ENCODE assay signal across 8 cellular contexts in the genomic region with DNA sequence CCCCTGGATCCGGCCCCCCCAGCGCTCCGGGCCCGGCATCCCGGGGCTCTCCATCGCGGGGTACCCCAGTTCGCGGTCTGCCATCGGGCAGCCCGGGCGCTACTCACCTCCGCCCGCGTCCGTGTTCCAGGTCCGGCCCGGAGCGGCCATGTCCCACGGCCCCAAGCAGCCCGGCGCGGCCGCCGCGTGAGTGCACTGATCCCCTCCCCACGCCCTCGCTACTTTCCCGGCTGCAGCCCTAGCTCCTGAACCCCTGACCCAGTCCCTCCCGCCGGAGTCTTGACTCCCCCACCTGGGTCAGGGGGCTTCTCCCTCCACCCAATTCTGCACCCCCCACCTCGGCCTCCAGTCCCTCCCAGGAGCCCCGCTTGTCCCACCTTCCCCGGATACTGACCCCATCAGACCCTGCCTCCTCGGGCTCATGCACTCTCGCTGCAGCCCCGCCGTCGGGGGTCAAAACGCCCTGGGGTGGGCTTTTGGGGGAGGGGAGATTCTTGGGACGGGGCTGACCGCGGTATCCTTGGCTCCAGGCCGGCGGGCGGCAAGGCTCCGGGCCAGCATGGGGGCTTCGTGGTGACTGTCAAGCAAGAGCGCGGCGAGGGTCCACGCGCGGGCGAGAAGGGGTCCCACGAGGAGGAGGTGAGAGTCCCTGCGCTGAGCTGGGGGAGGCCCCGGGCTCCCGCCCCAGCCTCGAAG. TPM values are rescaled to one million over a fixed set of nuclear protein-coding genes. Genes with fewer than 3 reads are reported as not detected.
DNase-seq lines count a peak whose midpoint lies in the region; ATAC-seq and TF ChIP-seq lines count a peak whose summit lies in the region.

No MANE protein-coding gene starts in this region.

- intact Hi-C loops in adrenal gland (cut with DNase I) = no loop called here

- H3K4me3 ChIP-seq in adrenal gland = peak overlapping the region; percentile 47 to 84 (median 77)
- H3K4me3 ChIP-seq in kidney epithelial cell (ENCODE audit: low read depth, low read length) = peak overlapping the region; percentile 77
- H3K4me3 ChIP-seq in subcutaneous abdominal adipose tissue (ENCODE audit: low read depth in 1 of 5, low read length in 5 of 5) = peak overlapping the region in 4 of 5 donors; percentile 71 to 83 (median 78)

- peaks cover 11 to 25% of the 10 kb centered on the region in 2 donors for H3K4me1 ChIP-seq in adrenal gland (replicated peaks in 1 of 2)
- peaks cover 4 to 31% (median 28%) of the 10 kb centered on the region in 5 donors for H3K4me1 ChIP-seq in subcutaneous abdominal adipose tissue (ENCODE audit: control insufficient read depth in 5 of 5, insufficient read depth in 5 of 5, low read length in 5 of 5)

- H3K9me3 ChIP-seq in adrenal gland (replicated peaks in 1 of 3) = no peaks in the 10 kb centered on the region
- no peaks in the 10 kb centered on the region for H3K9me3 ChIP-seq in subcutaneous abdominal adipose tissue (ENCODE audit: control insufficient read depth in 5 of 5, low read length in 5 of 5)

- H3K27ac ChIP-seq in adrenal gland (peak overlapping the region in 4 of 5 donors; percentile 69 to 91 (median 74)), subcutaneous abdominal adipose tissue (ENCODE audit: low read depth, low read length) (no peak overlapping the region)

- DNase-seq in activated CD4-positive, alpha-beta T cell treated with anti-CD3 and anti-CD28 coated beads for 48 hours = peak; percentile 42
- DNase-seq in activated CD4-positive, alpha-beta T cell treated with anti-CD3 and anti-CD28 coated beads, Interleukin-2, amount 50 U/mL, for 4 hours = no peak
- DNase-seq in adrenal gland (peak in 4 of 7 donors; percentile 41 to 54 (median 48)), kidney epithelial cell (ENCODE audit: low read depth) (no peak)
- DNase-seq in effector CD4-positive, alpha-beta T cell = no peak

- ATAC-seq in HG03565 (IDR thresholded peaks at IDR 0.05; ENCODE audit: unreplicated experiment) (peak; percentile 5), GM21423 (IDR thresholded peaks at IDR 0.05; ENCODE audit: unreplicated experiment) (no peak)

- no peaks in the 10 kb centered on the region for H3K27me3 ChIP-seq in adrenal gland
- H3K27me3 ChIP-seq in kidney epithelial cell (ENCODE audit: control insufficient read depth, insufficient read depth, low read length) = no peaks in the 10 kb centered on the region
- no peaks in the 10 kb centered on the region for H3K27me3 ChIP-seq in subcutaneous abdominal adipose tissue (ENCODE audit: control insufficient read depth in 5 of 5, insufficient read depth in 4 of 5, low read length in 5 of 5)

- 0 to 1% (median 0%) methylated on average over 1 to 60 of the region's 60 CpGs for whole genome bisulfite sequencing in adrenal gland, 4 donors

- no peaks in the 10 kb centered on the region for H3K36me3 ChIP-seq in adrenal gland (replicated peaks in 1 of 2)
- no peaks in the 10 kb centered on the region for H3K36me3 ChIP-seq in kidney epithelial cell (ENCODE audit: control insufficient read depth, insufficient read depth, low read length)
- peaks cover 0 to 15% (median 5%) of the 10 kb centered on the region in 5 donors for H3K36me3 ChIP-seq in subcutaneous abdominal adipose tissue (ENCODE audit: control insufficient read depth in 5 of 5, insufficient read depth in 5 of 5, low read length in 5 of 5)

- TF ChIP-seq POLR2A in adrenal gland (IDR thresholded peaks at IDR 0.05) = no peak

- H3K9ac ChIP-seq in subcutaneous abdominal adipose tissue (ENCODE audit: low read length in 5 of 5) = peak overlapping the region in 4 of 5 donors; percentile 60 to 80 (median 68)

- no peak for TF ChIP-seq CTCF in adrenal gland (IDR thresholded peaks at IDR 0.05)
- no peak for TF ChIP-seq CTCF in kidney epithelial cell (IDR thresholded peaks at IDR 0.05; ENCODE audit: insufficient read depth, low read length, poor library complexity, severe bottlenecking)

RNA-seq across cellular contexts. Expression of a gene that starts 0.6 kb away (rescaled TPM):
- total RNA-seq in adrenal gland = 100 to 1,000 TPM in 5 of 8 donors, 10 to 100 TPM in 3; 49.3 to 137 (median 105) TPM
- polyA plus RNA-seq in adrenal gland = 100 to 1,000 TPM in 1 of 3 donors, 10 to 100 TPM in 2; 18.1 to 178 (median 100.0) TPM
- total RNA-seq in kidney epithelial cell = 77.8 and 84.5 TPM in 2 replicates

RNA-seq across cellular contexts. Expression of a gene that starts 12.0 kb away (rescaled TPM):
- total RNA-seq in adrenal gland (1 to 10 TPM; 2.0 to 5.9 (median 3.4) TPM), kidney epithelial cell (0.21 TPM in 1 of 2 replicates, not detected in the other)
- polyA plus RNA-seq in adrenal gland = 1 to 10 TPM; 1.6 to 4.9 (median 2.6) TPM

RNA-seq across cellular contexts. Expression of a gene that starts 15.9 kb away (rescaled TPM):
- total RNA-seq in adrenal gland (100 to 1,000 TPM in 2 of 8 donors, 10 to 100 TPM in 6; 48.0 to 123 (median 66.9) TPM), kidney epithelial cell (154 and 222 TPM in 2 replicates)
- 10 to 100 TPM; 18.5 to 89.3 (median 48.5) TPM for polyA plus RNA-seq in adrenal gland

RNA-seq across cellular contexts. Expression of a gene that starts 33.4 kb away (rescaled TPM):
- 10 to 100 TPM in 7 of 8 donors, 1 to 10 TPM in 1; 8.9 to 25.5 (median 17.2) TPM for total RNA-seq in adrenal gland
- 1 to 10 TPM; 5.2 to 6.9 (median 6.2) TPM for polyA plus RNA-seq in adrenal gland
- total RNA-seq in kidney epithelial cell = 0.04 and 0.21 TPM in 2 replicates

RNA-seq across cellular contexts. Expression of a gene that starts 34.3 kb away (rescaled TPM):
- total RNA-seq in adrenal gland (1 to 10 TPM in 2 of 8 donors, under 1 TPM in 2, not detected in 4; 0.68 to 3.6 (median 1.1) TPM), kidney epithelial cell (not detected in 2 replicates)
- 1 to 10 TPM in 2 of 3 donors, not detected in 1; 1.1 to 3.5 TPM for polyA plus RNA-seq in adrenal gland

Comparison
In these comparisons a context has a peak if more than half of its experiments do, and no peak if none do; other contexts are left out.
1. DNase-seq: peak in activated CD4-positive, alpha-beta T cell treated with anti-CD3 and anti-CD28 coated beads for 48 hours (single experiment) and adrenal gland (4 of 7); none in activated CD4-positive, alpha-beta T cell treated with anti-CD3 and anti-CD28 coated beads, Interleukin-2, amount 50 U/mL, for 4 hours (0 of 2), kidney epithelial cell (single experiment) and effector CD4-positive, alpha-beta T cell (single experiment).
2. Peak in every context shown above with its lines, with median percentiles within 50 percentile points of each other: H3K4me3 ChIP-seq.